In genomic region chrX:77299549-77299948, GRCh38 we compare ENCODE assay signal across 8 cellular contexts.
"Had no signal": no experiment of that assay in that cellular context is flagged by ENCODE, and none has a peak within 500 bp of the region (broad histone marks: within the 10 kb centered on the region; RNA-seq: fewer than 3 reads in every experiment).

No MANE protein-coding gene starts in this region.

- DNase-seq: H9, HCEC 1CT, KBM-7 had no signal

- H3K4me2 ChIP-seq: GM23338 had no signal

- H3K36me3 Mint-ChIP-seq: IgD-negative memory B cell had no signal

- H3K27ac Mint-ChIP-seq: GM23338, H9, IgD-negative memory B cell had no signal

- H3K4me3 Mint-ChIP-seq: GM23338, H9, IgD-negative memory B cell had no signal

- FAIRE-seq: H1, H54, HTR-8/SVneo had no signal

- H3K4me3 ChIP-seq: GM23338 had no signal

- ATAC-seq: GM23338 had no signal

- H3K4me1 Mint-ChIP-seq: GM23338, H9, IgD-negative memory B cell had no signal

- H2AFZ ChIP-seq: GM23338 had no signal
